19 cellular contexts compared by ENCODE assay signal in genomic region chr6:74161380-74161779, GRCh38.
DNase-seq lines count a peak whose midpoint lies in the region; ATAC-seq, FAIRE-seq and TF ChIP-seq lines count a peak whose summit lies in the region.
"Had no signal": no experiment of that assay in that cellular context is flagged by ENCODE, and none has a peak within 500 bp of the region (broad histone marks: within the 10 kb centered on the region; RNA-seq: fewer than 3 reads in every experiment).

No MANE protein-coding gene starts in this region.

- H2BK15ac ChIP-seq in IMR-90 (ENCODE audit: low read depth, low read length) = no peak overlapping the region

- H3K4me1 ChIP-seq in IMR-90 (ENCODE audit: control insufficient read depth, insufficient read depth, low read length) (no peaks in the 10 kb centered on the region), K562 (replicated peaks in 1 of 2; ENCODE audit: control insufficient read depth in 2 of 2, insufficient read depth in 2 of 2, low read length in 2 of 2) (no peaks in the 10 kb centered on the region), small intestine (ENCODE audit: control insufficient read depth in 2 of 2, insufficient read depth in 1 of 2, low read depth in 1 of 2, low read length in 1 of 2) (no peaks in the 10 kb centered on the region)
- H3K4me1 ChIP-seq: BE2C; BLaER1 treated with 17β-estradiol and CSF1 and Interleukin-3, amounts not matched to agents 10 nM and 100 nM had no signal

- no peak overlapping the region for H3K14ac ChIP-seq in IMR-90 (replicated peaks; ENCODE audit: low read depth, low read length)

- H3K36me3 ChIP-seq in IMR-90 (ENCODE audit: control insufficient read depth, insufficient read depth, low read length) (no peaks in the 10 kb centered on the region), K562 (ENCODE audit: control insufficient read depth, insufficient read depth, low read length) (no peaks in the 10 kb centered on the region), small intestine (ENCODE audit: control insufficient read depth in 2 of 2, insufficient read depth in 2 of 2, low read length in 2 of 2) (no peaks in the 10 kb centered on the region)
- H3K36me3 ChIP-seq: BE2C; BLaER1 treated with 17β-estradiol and CSF1 and Interleukin-3, amounts not matched to agents 10 nM and 100 nM had no signal

- H4K20me1 ChIP-seq in IMR-90 (ENCODE audit: insufficient read depth, low read length) (no peaks in the 10 kb centered on the region), K562 (replicated peaks; ENCODE audit: control insufficient read depth, insufficient read depth, low read length) (no peaks in the 10 kb centered on the region)
- H4K20me1 ChIP-seq: BLaER1 treated with 17β-estradiol and CSF1 and Interleukin-3, amounts not matched to agents 10 nM and 100 nM had no signal

- H3K27ac ChIP-seq in IMR-90 (ENCODE audit: insufficient read depth, low read length) (no peak overlapping the region), K562 (ENCODE audit: extremely low read depth, low read depth, low read length) (no peak overlapping the region), small intestine (ENCODE audit: low read depth in 1 of 2, low read length in 1 of 2) (no peak overlapping the region)
- H3K27ac ChIP-seq: 22Rv1; BLaER1 treated with 17β-estradiol and CSF1 and Interleukin-3, amounts not matched to agents 10 nM and 100 nM had no signal

- H2AK9ac ChIP-seq in IMR-90 (replicated peaks; ENCODE audit: low read depth, low read length, poor library complexity) = no peak overlapping the region

- TF ChIP-seq EP300 in K562 (IDR thresholded peaks at IDR 0.05; ENCODE audit: low read length) = no peak

- dilution Hi-C loops in IMR-90 (cut with HindIII; ENCODE audit: low sequenced_read_pairs, unreplicated experiment) = no loop called here

- no peak overlapping the region for H3K18ac ChIP-seq in IMR-90 (ENCODE audit: low read depth, low read length)

- no peaks in the 10 kb centered on the region for H3K27me3 ChIP-seq in IMR-90 (ENCODE audit: control insufficient read depth, insufficient read depth, low read length)
- no peaks in the 10 kb centered on the region for H3K27me3 ChIP-seq in K562 (ENCODE audit: control insufficient read depth in 2 of 2, insufficient read depth in 2 of 2, low read length in 2 of 2)
- H3K27me3 ChIP-seq in small intestine (ENCODE audit: control insufficient read depth in 2 of 2, insufficient read depth in 2 of 2, low read length in 2 of 2) = no peaks in the 10 kb centered on the region
- H3K27me3 ChIP-seq: BE2C; BLaER1 treated with 17β-estradiol and CSF1 and Interleukin-3, amounts not matched to agents 10 nM and 100 nM had no signal

- FAIRE-seq in K562 (lab: Jason Lieb, UNC) = no peak
- FAIRE-seq in small intestine (lab: Jason Lieb, UNC) = no peak
- FAIRE-seq: GM12891, H1 had no signal

- H2BK5ac ChIP-seq in IMR-90 (ENCODE audit: low read depth, low read length, poor library complexity, severe bottlenecking) = no peak overlapping the region

- H3K4me3 ChIP-seq in AG10803 (ENCODE audit: low read length) (no peak overlapping the region), IMR-90 (ENCODE audit: insufficient read depth, low read depth, low read length) (no peak overlapping the region), K562 (no peak overlapping the region), small intestine (ENCODE audit: low read depth in 1 of 2, low read length in 2 of 2) (no peak overlapping the region)
- H3K4me3 ChIP-seq: BLaER1 treated with 17β-estradiol and CSF1 and Interleukin-3, amounts not matched to agents 10 nM and 100 nM had no signal

- H2BK20ac ChIP-seq in IMR-90 (ENCODE audit: low read depth, low read length) = no peak overlapping the region

- ATAC-seq in IMR-90 (ENCODE audit: low read depth) = no peak
- ATAC-seq in K562 = no peak

- no peak overlapping the region for H3K23ac ChIP-seq in IMR-90 (ENCODE audit: low read depth, low read length)

- DNase-seq in AG10803 (ENCODE audit: low read depth) (peak; percentile 13), IMR-90 (peak; percentile 13), K562 (ENCODE audit: extremely low read depth in 1 of 4, low spot score in 3 of 4) (no peak), small intestine (no peak), glomerular visceral epithelial cell (ENCODE audit: extremely low spot score) (no peak)
- DNase-seq in activated effector memory CD4-positive, alpha-beta T cell treated with anti-CD3 and anti-CD28 coated beads, Interleukin-2, amount 50 U/mL, for 16 hours = no peak
- DNase-seq: AML-193; BE2C; CD4-positive, alpha-beta T cell; CD8-positive, alpha-beta memory T cell; DMS53; DMS79 treated with DMSO at 0.1 percent for 48 hours; GF-D8; H7; HCEC 1CT had no signal

- H3K4me2 ChIP-seq in IMR-90 (ENCODE audit: low read depth, low read length) = no peak overlapping the region
- no peak overlapping the region for H3K4me2 ChIP-seq in K562 (ENCODE audit: insufficient read depth, low read length)
- H3K4me2 ChIP-seq: BLaER1 treated with 17β-estradiol and CSF1 and Interleukin-3, amounts not matched to agents 10 nM and 100 nM had no signal

- no peak for TF ChIP-seq CTCF in AG10803 (conservative IDR thresholded peaks at IDR 0.05; ENCODE audit: low read length)
- no peak for TF ChIP-seq CTCF in IMR-90 (conservative IDR thresholded peaks at IDR 0.05; ENCODE audit: low read depth, low read length)
- TF ChIP-seq CTCF in K562 (IDR thresholded peaks at IDR 0.05 in 2 of 3, conservative IDR thresholded peaks at IDR 0.05 in 1 of 3; ENCODE audit: insufficient read depth in 2 of 3, low read depth in 1 of 3, low read length in 3 of 3) = no peak

- H4K91ac ChIP-seq in IMR-90 (ENCODE audit: insufficient read depth, low read depth, low read length) = no peak overlapping the region

- H2AFZ ChIP-seq in IMR-90 (replicated peaks; ENCODE audit: low read length, poor library complexity) (no peak overlapping the region), K562 (ENCODE audit: low read depth, low read length) (no peak overlapping the region)

- TF ChIP-seq RAD21 in IMR-90 (IDR thresholded peaks at IDR 0.05; ENCODE audit: low read length) (no peak), K562 (CRISPR knock-in tag; conservative IDR thresholded peaks at IDR 0.05 in 1 of 2, IDR thresholded peaks at IDR 0.05 in 1 of 2) (no peak)

- H3K79me2 ChIP-seq in K562 (ENCODE audit: control insufficient read depth, insufficient read depth, low read length) = no peaks in the 10 kb centered on the region

- intact Hi-C loops in IMR-90 (cut with micrococcal nuclease) (no loop called here), K562 (cut with micrococcal nuclease) (no loop called here)

- H3K9me3 ChIP-seq in IMR-90 (ENCODE audit: control insufficient read depth, insufficient read depth, low read length) (no peaks in the 10 kb centered on the region), K562 (replicated peaks; ENCODE audit: control insufficient read depth, insufficient read depth, low read depth, low read length) (no peaks in the 10 kb centered on the region), small intestine (ENCODE audit: control insufficient read depth, low read depth) (no peaks in the 10 kb centered on the region)
- H3K9me3 ChIP-seq: BE2C; BLaER1 treated with 17β-estradiol and CSF1 and Interleukin-3, amounts not matched to agents 10 nM and 100 nM had no signal

- in situ Hi-C loops in IMR-90 (cut with MboI; ENCODE audit: low sequenced_read_pairs) (no loop called here), K562 (cut with MboI) (no loop called here)

- H3K79me1 ChIP-seq in IMR-90 (ENCODE audit: low read depth in 1 of 2, low read length in 2 of 2) = no peaks in the 10 kb centered on the region

- H3K9ac ChIP-seq in IMR-90 (ENCODE audit: low read depth, low read length) (no peak overlapping the region), K562 (ENCODE audit: insufficient read depth in 1 of 2, low read depth in 2 of 2, low read length in 2 of 2) (no peak overlapping the region)
- H3K9ac ChIP-seq: BLaER1 treated with 17β-estradiol and CSF1 and Interleukin-3, amounts not matched to agents 10 nM and 100 nM had no signal

- TF ChIP-seq POLR2A in IMR-90 (IDR thresholded peaks at IDR 0.05; ENCODE audit: low read depth, low read length) = no peak
- TF ChIP-seq POLR2A in K562 (conservative IDR thresholded peaks at IDR 0.05) = no peak

- no peak overlapping the region for H2BK120ac ChIP-seq in IMR-90 (ENCODE audit: low read depth, low read length)

- no peak overlapping the region for H3K56ac ChIP-seq in IMR-90 (ENCODE audit: extremely low read depth, insufficient read depth, low read length)

- POLR2A ChIA-PET in IMR-90 (lab: Charles Lee; ENCODE audit: unreplicated experiment) (no interaction called here), K562 (lab: Yijun Ruan, JAX) (no interaction called here)

- H3K4ac ChIP-seq in IMR-90 (ENCODE audit: low read depth, low read length) = no peak overlapping the region

- H3K9me1 ChIP-seq in IMR-90 (ENCODE audit: insufficient read depth, low read length) = no peaks in the 10 kb centered on the region
- no peaks in the 10 kb centered on the region for H3K9me1 ChIP-seq in K562 (ENCODE audit: control insufficient read depth, insufficient read depth, low read length)

- no peak overlapping the region for H4K5ac ChIP-seq in IMR-90 (ENCODE audit: low read depth, low read length)

- CTCF ChIA-PET in IMR-90 (lab: Yijun Ruan, JAX) (no interaction called here), K562 (lab: Yijun Ruan, JAX; ENCODE audit: low intra/inter-chr PET ratio) (no interaction called here)

- no peak overlapping the region for H2AK5ac ChIP-seq in IMR-90 (ENCODE audit: low read depth, low read length)

- BruUV-seq in IMR-90 (replicated peaks; lab: Mats Ljungman, UMichigan) = no TSS peak
- no TSS peak for BruUV-seq in K562 (replicated peaks; lab: Mats Ljungman, UMichigan)

- no peak overlapping the region for H4K8ac ChIP-seq in IMR-90 (ENCODE audit: low read depth in 2 of 2, low read length in 2 of 2)

TF ChIP-seq in IMR-90, 13 proteins besides CTCF, POLR2A, EP300 and RAD21:
- TF ChIP-seq BHLHE40 (IDR thresholded peaks at IDR 0.05; ENCODE audit: low read depth, low read length) = no peak
- TF ChIP-seq CEBPB (IDR thresholded peaks at IDR 0.05; ENCODE audit: low read depth, low read length) = peak; percentile 56

TF ChIP-seq in K562, 482 proteins besides CTCF, POLR2A, EP300 and RAD21:
- TF ChIP-seq CEBPG (CRISPR knock-in tag; IDR thresholded peaks at IDR 0.05) = no peak
- TF ChIP-seq CEBPG (tag; conservative IDR thresholded peaks at IDR 0.05 in 1 of 2, IDR thresholded peaks at IDR 0.05 in 1 of 2) = peak; percentile 39 to 52; a peak in 2 of 4 replicates
- TF ChIP-seq JUND (IDR thresholded peaks at IDR 0.05; ENCODE audit: borderline replicate concordance, low read depth, low read length) = no peak
- TF ChIP-seq JUND (tag; IDR thresholded peaks at IDR 0.05; ENCODE audit: borderline replicate concordance, low read depth, low read length) = no peak
TF ChIP-seq in K562: peak in this region for 1.

Comparison
In these comparisons a context has a peak if more than half of its experiments do, and no peak if none do; other contexts are left out.
1. DNase-seq: peak in AG10803 (single experiment) and IMR-90 (single experiment); none in K562 (0 of 4), small intestine (single experiment), activated effector memory CD4-positive, alpha-beta T cell treated with anti-CD3 and anti-CD28 coated beads, Interleukin-2, amount 50 U/mL, for 16 hours (single experiment) and glomerular visceral epithelial cell (single experiment).